Comparison of ENCODE assay signal across 25 cellular contexts in genomic region chr11:100815787-100816330, GRCh38.
"Had no signal": no experiment of that assay in that cellular context is flagged by ENCODE, and none has a peak within 500 bp of the region (broad histone marks: within the 10 kb centered on the region; RNA-seq: fewer than 3 reads in every experiment).

No MANE protein-coding gene starts in this region.

- H3K36me3 ChIP-seq: esophagus muscularis mucosa, gastrocnemius medialis, heart right ventricle, left ventricle myocardium inferior, lower lobe of right lung had no signal

- H3K4me1 ChIP-seq: gastrocnemius medialis, left ventricle myocardium inferior, lower lobe of right lung had no signal

- ATAC-seq: foreskin keratinocyte, gastrocnemius medialis, heart right ventricle, left colon, left lobe of liver, lower lobe of right lung, mucosa of descending colon had no signal

- H3K27me3 ChIP-seq: dorsolateral prefrontal cortex, esophagus muscularis mucosa, foreskin keratinocyte, gastrocnemius medialis, heart right ventricle had no signal

- DNase-seq: dermis blood vessel endothelial cell; dorsolateral prefrontal cortex; effector CD4-positive, alpha-beta T cell; effector memory CD4-positive, alpha-beta T cell; foreskin keratinocyte; gastrocnemius medialis; glutamatergic neuron; head of caudate nucleus; heart right ventricle; hippocampal formation; immature natural killer cell; islet precursor cell; kidney; kidney glomerular epithelial cell; left colon; left ventricle myocardium inferior; lower lobe of right lung; mesenchymal stem cell; mucosa of descending colon; naive B cell had no signal

- FAIRE-seq: colon, endothelial cell of umbilical vein, kidney had no signal

- H3K27ac ChIP-seq: coronary artery, dorsolateral prefrontal cortex, esophagus muscularis mucosa, foreskin keratinocyte, gastrocnemius medialis, heart right ventricle, left ventricle myocardium inferior, lower lobe of right lung had no signal

- H3K9me3 ChIP-seq: esophagus muscularis mucosa, gastrocnemius medialis, lower lobe of right lung, mucosa of descending colon had no signal

- H3K4me3 ChIP-seq: coronary artery, dorsolateral prefrontal cortex, esophagus muscularis mucosa, gastrocnemius medialis, heart right ventricle, left ventricle myocardium inferior, lower lobe of right lung, mucosa of descending colon had no signal
